In genomic region chr10:116802876-116803275, GRCh38 we compare ENCODE assay signal across 25 cellular contexts. TPM values are rescaled to one million over a fixed set of nuclear protein-coding genes. Genes with fewer than 3 reads are reported as not detected.
"Had no signal": no experiment of that assay in that cellular context is flagged by ENCODE, and none has a peak within 500 bp of the region (broad histone marks: within the 10 kb centered on the region; RNA-seq: fewer than 3 reads in every experiment).

No MANE protein-coding gene starts in this region.

- H3K9me3 ChIP-seq: left lung, mucosa of descending colon, neutrophil, right atrium auricular region, sigmoid colon, spleen, suprapubic skin, thoracic aorta, tibial artery, uterus had no signal

- H3K27ac ChIP-seq: left lung, neutrophil, parathyroid adenoma, right atrium auricular region, sigmoid colon, spleen, suprapubic skin, thoracic aorta, tibial artery, uterus had no signal

- DNase-seq: immature natural killer cell; kidney; left colon; left lung; mesendoderm; midbrain; mucosa of descending colon; naive thymus-derived CD8-positive, alpha-beta T cell; occipital lobe; small intestine; spleen; stimulated activated CD4-positive, alpha-beta T cell treated with anti-CD3 and anti-CD28 coated beads, Interleukin-4, amount 100 ng/mL, for 24 hours; stimulated activated naive CD4-positive, alpha-beta T cell; tibial artery; trophoblast cell; uterus had no signal

- H3K9ac ChIP-seq: parathyroid adenoma had no signal

- FAIRE-seq: islet of Langerhans, kidney, small intestine had no signal

- H3K36me3 ChIP-seq: left lung, neutrophil, right atrium auricular region, sigmoid colon, spleen, suprapubic skin, thoracic aorta, tibial artery, uterus had no signal

- H3K4me3 ChIP-seq: left lung, lung, mucosa of descending colon, right atrium auricular region, sigmoid colon, spleen, suprapubic skin, thoracic aorta, tibial artery, uterus had no signal

- H3K4me1 ChIP-seq: left lung, parathyroid adenoma, right atrium auricular region, sigmoid colon, spleen, suprapubic skin, tibial artery, uterus had no signal

- H3K79me2 ChIP-seq: parathyroid adenoma had no signal

- H2AFZ ChIP-seq: parathyroid adenoma had no signal

- H3K27me3 ChIP-seq: right atrium auricular region, uterus had no signal

- ATAC-seq: left colon; left lung; mucosa of descending colon; naive thymus-derived CD8-positive, alpha-beta T cell; stimulated activated effector memory CD8-positive, alpha-beta T cell treated with anti-CD3 and anti-CD28 coated beads, Interleukin-12 subunit alpha, Interleukin-12 subunit beta, amount 100 ng/mL, for 72 hours had no signal

RNA-seq across cellular contexts. Expression of gene ENO4, which starts 46.4 kb away (rescaled TPM):
- total RNA-seq: naive thymus-derived CD8-positive, alpha-beta T cell; spleen had no signal
- polyA plus RNA-seq: immature natural killer cell; naive thymus-derived CD8-positive, alpha-beta T cell had no signal
